Comparison of ENCODE assay signal across 8 cellular contexts in genomic region chrX:7147431-7147977, GRCh38. TPM values are rescaled to one million over a fixed set of nuclear protein-coding genes. Genes with fewer than 3 reads are reported as not detected.
A peak's percentile ranks its signal among the peaks of the same experiment; 100 is the strongest.
DNase-seq lines count a peak whose midpoint lies in the region; ATAC-seq and TF ChIP-seq lines count a peak whose summit lies in the region.

TSS of gene STS (plus strand) at chrX:7147712. CDS start at chrX:7253200, 105,488 bp downstream.

- peak within 1 kb of the TSS; percentile 86 for H3K27ac ChIP-seq in ACC112 (ENCODE audit: low read depth, low read length)

- H3K36me3 ChIP-seq in ACC112 (ENCODE audit: insufficient read depth, low read length) = no peaks in the 10 kb centered on the region

- ATAC-seq in GM18867 (IDR thresholded peaks at IDR 0.05; ENCODE audit: unreplicated experiment) = peak; percentile 47
- ATAC-seq in HG03095 (IDR thresholded peaks at IDR 0.05; ENCODE audit: unreplicated experiment) = peak; percentile 37

- H3K4me3 ChIP-seq in ACC112 (ENCODE audit: low read depth, low read length) (peak within 1 kb of the TSS; percentile 100), retinal pigment epithelial cell (ENCODE audit: low read length) (peak within 1 kb of the TSS; percentile 99)

- DNase-seq in RPMI7951 (ENCODE audit: low read depth) (peak; percentile 23), amygdala (lab: John Stamatoyannopoulos, UW) (peak in 45 of 56 donors; percentile 1 to 79 (median 27)), hypothalamus (lab: John Stamatoyannopoulos, UW) (peak in 46 of 51 donors; percentile 0 to 76 (median 31)), retinal pigment epithelial cell (ENCODE audit: low read depth) (no peak), NCI-H2107 (lab: John Stamatoyannopoulos, UW) (no peak)

- TF ChIP-seq CTCF in retinal pigment epithelial cell (conservative IDR thresholded peaks at IDR 0.05; ENCODE audit: low read depth, low read length) = no peak

- H3K79me2 ChIP-seq in ACC112 (ENCODE audit: control insufficient read depth, insufficient read depth, low read length, unreplicated experiment) = peaks cover 53% of the 10 kb centered on the region

- H3K4me1 ChIP-seq in ACC112 (ENCODE audit: control insufficient read depth, insufficient read depth, low read length, unreplicated experiment) = peaks cover 18% of the 10 kb centered on the region

- peak within 1 kb of the TSS; percentile 100 for H2AFZ ChIP-seq in ACC112 (ENCODE audit: low read length, unreplicated experiment)

- H3K27me3 ChIP-seq in ACC112 (ENCODE audit: insufficient read depth, low read length) = no peaks in the 10 kb centered on the region

RNA-seq across cellular contexts. Expression of gene STS, which starts in this region (rescaled TPM):
- total RNA-seq in RPMI7951 (2014; rRNA removed; shearing (Covaris generic)) = 2.1 and 3.5 TPM in 2 replicates

Comparison
In these comparisons a context has a peak if more than half of its experiments do, and no peak if none do; other contexts are left out.
1. DNase-seq: peak in RPMI7951 (single experiment), amygdala (45 of 56) and hypothalamus (46 of 51); none in retinal pigment epithelial cell (single experiment) and NCI-H2107 (single experiment).